26 cellular contexts compared by ENCODE assay signal in genomic region chr3:196677929-196678328, GRCh38.
"Had no signal": no experiment of that assay in that cellular context is flagged by ENCODE, and none has a peak within 500 bp of the region (broad histone marks: within the 10 kb centered on the region; RNA-seq: fewer than 3 reads in every experiment).

No MANE protein-coding gene starts in this region.

- H3K27ac ChIP-seq: body of pancreas, epithelial cell of prostate, esophagus squamous epithelium, ovary, prostate gland, skin epidermis, suprapubic skin, tibial artery, upper lobe of right lung, WERI-Rb-1 had no signal

- H3K27me3 Mint-ChIP-seq: activated naive CD8-positive, alpha-beta T cell had no signal

- H3K4me2 ChIP-seq: SK-N-SH had no signal

- H3K4me1 Mint-ChIP-seq: nephron progenitor cell had no signal

- H3K36me3 ChIP-seq: esophagus squamous epithelium, ovary, prostate gland, suprapubic skin, tibial artery, upper lobe of right lung, WERI-Rb-1 had no signal

- DNase-seq: activated CD4-positive, CD25-positive, alpha-beta regulatory T cell treated with anti-CD3 and anti-CD28 coated beads, Interleukin-2, amount 50 U/mL, for 72 hours; aorta; body of pancreas; effector CD8-positive, alpha-beta T cell; esophagus squamous epithelium; foreskin melanocyte; islet precursor cell; mammary epithelial cell; nephron progenitor cell; ovary; retina; SK-N-SH; stimulated activated CD4-positive, alpha-beta T cell treated with anti-CD3 and anti-CD28 coated beads, Interleukin-12 subunit alpha, Interleukin-12 subunit beta, amount 100 ng/mL, for 4 hours; stimulated activated CD4-positive, alpha-beta T cell treated with anti-CD3 and anti-CD28 coated beads, Interleukin-4, amount 100 ng/mL, for 24 hours; stimulated activated naive CD4-positive, alpha-beta T cell; SW 1271; tibial artery; upper lobe of right lung; WERI-Rb-1 had no signal

- H3K27ac Mint-ChIP-seq: activated naive CD8-positive, alpha-beta T cell; activated T-helper 2 cell treated with anti-CD3 and anti-CD28 coated beads, Interferon-gamma antibody, Interleukin-2, Interleukin-4, amounts not matched to agents 10 μg/mL and 5 μg/mL and 100 μg/mL, durations not matched to agents 14 hours and 24 hours and 36 hours; nephron progenitor cell had no signal

- H3K27me3 ChIP-seq: body of pancreas, esophagus squamous epithelium, ovary, upper lobe of right lung had no signal

- H3K9me3 ChIP-seq: body of pancreas, esophagus squamous epithelium, ovary, prostate gland, SK-N-SH, suprapubic skin, tibial artery, upper lobe of right lung had no signal

- H3K4me1 ChIP-seq: body of pancreas, esophagus squamous epithelium, prostate gland, suprapubic skin, tibial artery had no signal

- H3K4me3 Mint-ChIP-seq: activated naive CD8-positive, alpha-beta T cell; nephron progenitor cell had no signal

- H3K4me3 ChIP-seq: body of pancreas, esophagus squamous epithelium, ovary, prostate gland, skin epidermis, suprapubic skin, tibial artery, upper lobe of right lung had no signal

- H3K9ac ChIP-seq: SK-N-SH had no signal

- H3K36me3 Mint-ChIP-seq: activated naive CD8-positive, alpha-beta T cell had no signal

- ATAC-seq: body of pancreas, sciatic nerve had no signal
